Comparison of ENCODE assay signal across 22 cellular contexts in genomic region chr15:92061511-92062200, GRCh38.
"Had no signal": no experiment of that assay in that cellular context is flagged by ENCODE, and none has a peak within 500 bp of the region (broad histone marks: within the 10 kb centered on the region; RNA-seq: fewer than 3 reads in every experiment).

No MANE protein-coding gene starts in this region.

- H3K4me1 ChIP-seq: lower lobe of right lung, prostate gland, stomach had no signal

- H3K27ac ChIP-seq: brain microvascular endothelial cell, gastroesophageal sphincter, lower lobe of right lung, ovary, prostate gland, stomach had no signal

- H3K36me3 ChIP-seq: brain microvascular endothelial cell, gastroesophageal sphincter, lower lobe of right lung, ovary, prostate gland, stomach, tibial artery had no signal

- H3K4me3 ChIP-seq: gastroesophageal sphincter, lower lobe of right lung, ovary, prostate gland, stomach, tibial artery had no signal

- H3K9me3 ChIP-seq: gastroesophageal sphincter, lower lobe of right lung, ovary, prostate gland, stomach, tibial artery had no signal

- H3K27me3 ChIP-seq: brain microvascular endothelial cell, gastroesophageal sphincter, ovary, stomach, tibial artery had no signal

- DNase-seq: activated CD4-positive, alpha-beta memory T cell treated with anti-CD3 and anti-CD28 coated beads for 36 hours; activated CD4-positive, alpha-beta T cell treated with anti-CD3 and anti-CD28 coated beads, Interleukin-2, amount 10 ng/mL, durations not matched to agents 24 days and 14 days; activated CD4-positive, CD25-positive, alpha-beta regulatory T cell treated with anti-CD3 and anti-CD28 coated beads, Interleukin-2, amount 50 U/mL, for 72 hours; activated T-cell treated with anti-CD3 and anti-CD28 coated beads, Interleukin-2, amount 50 U/mL, for 4 hours; brain microvascular endothelial cell; caudate nucleus; cortex of kidney; effector memory CD8-positive, alpha-beta T cell; hypothalamus; immature natural killer cell; kidney; lower lobe of right lung; ovary; retina; stimulated activated CD4-positive, alpha-beta T cell treated with anti-CD3 and anti-CD28 coated beads, Interleukin-15, amount 100 ng/mL, for 24 hours; stimulated activated CD4-positive, alpha-beta T cell treated with anti-CD3 and anti-CD28 coated beads, Interleukin-2, amount 100 ng/mL, for 24 hours; stimulated activated naive B cell treated with anti-CD40 and anti-IgM and Interleukin-4, amounts not matched to agents 10 μg/mL and 1 μg/mL and 100 μg/mL, for 72 hours; stomach; T-helper 2 cell; tibial artery had no signal

- ATAC-seq: activated T-cell treated with anti-CD3 and anti-CD28 coated beads, Interleukin-2, amount 50 U/mL, for 4 hours; effector memory CD8-positive, alpha-beta T cell; gastroesophageal sphincter; lower lobe of right lung; stimulated activated naive B cell treated with anti-CD40 and anti-IgM and Interleukin-4, amounts not matched to agents 10 μg/mL and 1 μg/mL and 100 μg/mL, for 72 hours had no signal
